In the genomic region with DNA sequence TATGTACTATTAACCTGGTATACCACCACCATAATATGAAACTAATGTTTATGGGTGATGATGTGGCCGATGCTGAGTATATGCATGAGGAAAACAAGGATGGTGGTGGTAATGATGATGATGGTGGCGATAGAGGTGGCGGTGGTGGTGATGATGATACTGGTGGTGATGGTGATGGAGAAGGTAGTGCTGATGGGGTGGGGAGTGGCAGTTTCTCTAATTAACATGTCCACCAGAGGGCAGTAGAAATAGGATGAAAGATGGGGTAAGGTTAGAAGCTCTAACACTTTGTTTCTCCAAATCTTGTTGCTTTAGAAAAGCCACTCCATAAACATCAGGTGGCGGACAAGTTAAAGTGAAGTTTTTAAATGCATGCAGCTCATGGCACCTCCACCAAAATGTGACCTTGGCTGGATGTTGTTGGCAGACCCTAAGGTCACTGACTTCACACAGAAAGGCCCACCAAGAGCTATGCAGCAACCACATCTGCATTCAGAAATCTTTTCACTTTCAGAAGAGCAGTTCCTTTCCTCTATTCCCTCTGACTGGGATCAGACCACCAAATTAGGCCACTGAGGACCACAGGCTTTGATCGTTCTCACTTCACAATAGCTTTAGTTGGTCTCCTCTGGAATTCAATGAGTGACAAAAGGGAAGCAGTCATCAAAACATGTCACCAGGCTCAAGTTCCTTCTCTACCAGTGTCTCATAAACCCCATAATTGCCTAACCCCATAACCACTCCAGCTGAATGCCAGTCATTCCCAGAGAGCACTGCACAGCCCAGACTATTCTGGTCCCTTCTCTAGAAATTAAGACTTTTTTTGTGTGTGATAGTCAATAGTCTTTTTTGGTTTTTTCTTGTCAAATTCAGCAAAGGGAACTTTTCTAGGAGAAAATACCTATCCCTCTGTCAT, we compare ENCODE assay signal across 8 cellular contexts. TPM values are rescaled to one million over a fixed set of nuclear protein-coding genes. Genes with fewer than 3 reads are reported as not detected.
DNase-seq lines count a peak whose midpoint lies in the region; ATAC-seq and TF ChIP-seq lines count a peak whose summit lies in the region.

No MANE protein-coding gene starts in this region.

- DNase-seq in AG09309 (ENCODE audit: low read depth), result no peak
- DNase-seq in Panc1 (ENCODE audit: low read depth, low spot score), result no peak
- DNase-seq in fibroblast of pulmonary artery (ENCODE audit: low read depth), result peak; percentile 53
- DNase-seq in spleen, result no peak
- DNase-seq in superior temporal gyrus (ENCODE audit: extremely low spot score), result no peak

- POLR2A ChIA-PET in Panc1 (lab: Charles Lee), result no interaction called here

- H3K27me3 ChIP-seq in Panc1 (ENCODE audit: control insufficient read depth, insufficient read depth, low read length), result peaks cover 59% of the 10 kb centered on the region
- peaks cover 0 to 70% (median 19%) of the 10 kb centered on the region in 7 donors for H3K27me3 ChIP-seq in spleen (replicated peaks in 1 of 7)

- TF ChIP-seq CTCF in AG09309 (IDR thresholded peaks at IDR 0.05; ENCODE audit: control insufficient read depth, insufficient read depth, low read depth, low read length, missing control alignments) (peak; percentile 64), GM12873 (IDR thresholded peaks at IDR 0.05; ENCODE audit: insufficient read depth, low read depth, low read length, missing control alignments) (peak; percentile 65), Panc1 (IDR thresholded peaks at IDR 0.05) (peak; percentile 79), fibroblast of pulmonary artery (IDR thresholded peaks at IDR 0.05; ENCODE audit: low read length, missing control alignments) (peak; percentile 67), spleen (IDR thresholded peaks at IDR 0.05 in 8 of 11, conservative IDR thresholded peaks at IDR 0.05 in 3 of 11) (peak in 9 of 11 experiments; percentile 46 to 72 (median 58))

- BruUV-seq in Panc1 (replicated peaks; lab: Mats Ljungman, UMichigan), result no TSS peak

- H3K9me3 ChIP-seq in Panc1 (ENCODE audit: control insufficient read depth, insufficient read depth, low read depth, low read length) (no peaks in the 10 kb centered on the region), spleen (no peaks in the 10 kb centered on the region)

- CTCF ChIA-PET in Panc1 (lab: Charles Lee), result interaction anchor here (0.6 to 1.0 kb wide), 2 partner anchors 9 to 94 kb away, joined by 3 read pairs; no protein-coding TSS in a partner anchor

- TF ChIP-seq POLR2A in spleen (IDR thresholded peaks at IDR 0.05), result no peak

- H3K4me1 ChIP-seq in Panc1 (ENCODE audit: control insufficient read depth, insufficient read depth, low read length) (peaks cover 6% of the 10 kb centered on the region; the same call in 1 of the 2 replicates), spleen (peaks cover 7 to 36% (median 16%) of the 10 kb centered on the region in 6 donors)

- no peaks in the 10 kb centered on the region for H3K36me3 ChIP-seq in Panc1 (ENCODE audit: control insufficient read depth, insufficient read depth, low read length)
- H3K36me3 ChIP-seq in spleen, result no peaks in the 10 kb centered on the region

- in situ Hi-C loops in Panc1 (cut with HindIII; ENCODE audit: low pct_unique_long_range_greater_than_20kb, low sequenced_read_pairs), result no loop called here

- WGBS in spleen, 5 donors, result 72 to 77% (median 74%) methylated on average over 5 of the region's 5 CpGs

- H3K27ac ChIP-seq in Panc1 (ENCODE audit: low read length) (no peak overlapping the region), spleen (no peak overlapping the region)

- ATAC-seq in HG02973 (IDR thresholded peaks at IDR 0.05; ENCODE audit: unreplicated experiment), result peak; percentile 52
- ATAC-seq in Panc1, result peak; percentile 89
- ATAC-seq in HG02840 (IDR thresholded peaks at IDR 0.05; ENCODE audit: low FRiP score, unreplicated experiment), result no peak

- intact Hi-C loops in Panc1 (cut with micrococcal nuclease; ENCODE audit: unreplicated experiment) (loop anchor here (10.0 kb wide), 1 partner anchor 114 kb away; no protein-coding TSS in a partner anchor), spleen (cut with DNase I; ENCODE audit: low total_unique reads) (no loop called here)

- H3K4me3 ChIP-seq in AG09309 (ENCODE audit: control insufficient read depth, low read depth, low read length) (no peak overlapping the region), Panc1 (ENCODE audit: low read depth in 2 of 2, low read length in 2 of 2) (no peak overlapping the region), fibroblast of pulmonary artery (replicated peaks; ENCODE audit: low read depth, low read length) (no peak overlapping the region), spleen (no peak overlapping the region)

RNA-seq across cellular contexts. Expression of a gene that starts 7.5 kb away (rescaled TPM):
- total RNA-seq in Panc1 (2021; ENCODE audit: unreplicated experiment) (0.33 TPM), spleen (100 to 1,000 TPM in 3 of 7 donors, 10 to 100 TPM in 4; 65.9 to 121 (median 92.7) TPM)
- polyA plus RNA-seq in Panc1 (2012; ENCODE audit: insufficient read length), result not detected
- polyA plus RNA-seq in spleen, result 10 to 100 TPM; 41.1 to 61.6 (median 44.8) TPM

Comparison
In these comparisons a context has a peak if more than half of its experiments do, and no peak if none do; other contexts are left out.
1. RNA of a gene that starts 7.5 kb away (total RNA-seq): 65.9 to 121 TPM in spleen; 0.33 TPM in Panc1 (single experiment); every median in the first group is over 10 times any median in the second.
2. Peak in every context shown above with its lines, with median percentiles within 50 percentile points of each other: CTCF ChIP-seq.